8 cellular contexts compared by ENCODE assay signal in genomic region chr1:111221633-111222286, GRCh38. TPM values are rescaled to one million over a fixed set of nuclear protein-coding genes. Genes with fewer than 3 reads are reported as not detected.
A peak's percentile ranks its signal among the peaks of the same experiment; 100 is the strongest.
DNase-seq lines count a peak whose midpoint lies in the region; ATAC-seq and TF ChIP-seq lines count a peak whose summit lies in the region.

No MANE protein-coding gene starts in this region.

- BruUV-seq in A673 (replicated peaks; lab: Mats Ljungman, UMichigan), result no TSS peak

- H3K4me3 Mint-ChIP-seq in activated naive CD4-positive, alpha-beta T cell treated with anti-CD3 and anti-CD28 coated beads for 36 hours, result peak overlapping the region; percentile 13

- H3K36me3 ChIP-seq in spleen, result no peaks in the 10 kb centered on the region
- H3K36me3 ChIP-seq in A673 (ENCODE audit: insufficient read depth, low read length, poor library complexity, severe bottlenecking), result no peaks in the 10 kb centered on the region

- peak; percentile 57 for ATAC-seq in GM18502 (IDR thresholded peaks at IDR 0.05; ENCODE audit: poor library complexity, unreplicated experiment)
- peak; percentile 62 for ATAC-seq in GM21576 (IDR thresholded peaks at IDR 0.05; ENCODE audit: unreplicated experiment)

- H3K27me3 Mint-ChIP-seq in activated naive CD4-positive, alpha-beta T cell treated with anti-CD3 and anti-CD28 coated beads for 36 hours (ENCODE audit: low read depth), result no peaks in the 10 kb centered on the region

- peak; percentile 97 for DNase-seq in KBM-7
- peak; percentile 84 for DNase-seq in activated naive CD4-positive, alpha-beta T cell treated with anti-CD3 and anti-CD28 coated beads for 36 hours
- DNase-seq in spleen, result no peak
- no peak for DNase-seq in A673 (ENCODE audit: low spot score)
- no peak for DNase-seq in posterior vena cava (ENCODE audit: low spot score)
- no peak for DNase-seq in NCI-H226

- H3K27ac Mint-ChIP-seq in activated naive CD4-positive, alpha-beta T cell treated with anti-CD3 and anti-CD28 coated beads for 36 hours, result peak overlapping the region; percentile 99

- peak in 1 of 3 donors; percentile 3 for TF ChIP-seq POLR2A in spleen (IDR thresholded peaks at IDR 0.05)

- TF ChIP-seq CTCF in spleen (IDR thresholded peaks at IDR 0.05 in 8 of 11, conservative IDR thresholded peaks at IDR 0.05 in 3 of 11) (peak in 2 of 11 experiments; percentile 8 to 11), A673 (conservative IDR thresholded peaks at IDR 0.05; ENCODE audit: low read depth, low read length) (no peak)

- H3K4me1 ChIP-seq in spleen (peaks cover 53 to 100% (median 89%) of the 10 kb centered on the region in 6 donors), A673 (ENCODE audit: insufficient read depth, low read length, poor library complexity, severe bottlenecking) (no peaks in the 10 kb centered on the region)

- POLR2A ChIA-PET in A673 (lab: Charles Lee; ENCODE audit: low non-redundant PET), result no interaction called here

- H3K4me1 Mint-ChIP-seq in activated naive CD4-positive, alpha-beta T cell treated with anti-CD3 and anti-CD28 coated beads for 36 hours (ENCODE audit: low read depth), result peaks cover 94% of the 10 kb centered on the region

- CTCF ChIA-PET in activated naive CD4-positive, alpha-beta T cell treated with anti-CD3 and anti-CD28 coated beads for 36 hours (lab: Charles Lee), result interaction anchor here (0.5 to 10.6 kb wide), 11 partner anchors 24 to 362 kb away, joined by 3 to 234 read pairs (median 4); partner anchors contain the start of genes CEPT1, DENND2D and DRAM2
- CTCF ChIA-PET in A673 (lab: Charles Lee), result no interaction called here

- in situ Hi-C loops in KBM-7 (cut with MboI; ENCODE audit: low pct_unique_long_range_greater_than_20kb, low sequenced_read_pairs), result loop anchor here (10.0 kb wide), 2 partner anchors 173 to 543 kb away; no protein-coding TSS in a partner anchor

- H3K9me3 ChIP-seq in spleen, result no peaks in the 10 kb centered on the region
- no peaks in the 10 kb centered on the region for H3K9me3 ChIP-seq in A673 (ENCODE audit: low read depth, low read length, poor library complexity, severe bottlenecking)

- no peaks in the 10 kb centered on the region for H3K9me3 Mint-ChIP-seq in activated naive CD4-positive, alpha-beta T cell treated with anti-CD3 and anti-CD28 coated beads for 36 hours

- H3K27me3 ChIP-seq in spleen (replicated peaks in 1 of 7) (no peaks in the 10 kb centered on the region), A673 (replicated peaks; ENCODE audit: insufficient read depth, low read depth, low read length, poor library complexity) (peaks cover 30% of the 10 kb centered on the region)

- H3K4me3 ChIP-seq in spleen, result peak overlapping the region in 5 of 8 donors; percentile 3 to 55 (median 15)
- H3K4me3 ChIP-seq in A673 (ENCODE audit: low read depth, low read length, poor library complexity, severe bottlenecking), result no peak overlapping the region

- no peaks in the 10 kb centered on the region for H3K36me3 Mint-ChIP-seq in activated naive CD4-positive, alpha-beta T cell treated with anti-CD3 and anti-CD28 coated beads for 36 hours (ENCODE audit: low read depth)

- intact Hi-C loops in activated naive CD4-positive, alpha-beta T cell treated with anti-CD3 and anti-CD28 coated beads for 36 hours (cut with micrococcal nuclease), result loop anchor here (1.0 to 10.0 kb wide), 9 partner anchors 34 to 887 kb away; partner anchors contain the start of genes DDX20 and RBM15
- intact Hi-C loops in spleen (cut with DNase I; ENCODE audit: low total_unique reads) (loop anchor here (10.0 kb wide), 1 partner anchor 113 kb away; no protein-coding TSS in a partner anchor), A673 (cut with micrococcal nuclease; ENCODE audit: unreplicated experiment) (no loop called here), posterior vena cava (cut with DNase I) (loop anchor here in 1 of 2 donors (10.0 kb wide), 1 partner anchor 173 kb away; no protein-coding TSS in a partner anchor)

- peak overlapping the region; percentile 63 to 88 (median 84) for H3K27ac ChIP-seq in spleen
- H3K27ac ChIP-seq in A673 (ENCODE audit: low read depth, low read length, poor library complexity, severe bottlenecking), result no peak overlapping the region

- 24 to 32% (median 29%) methylated on average over 5 of the region's 5 CpGs for WGBS in spleen, 5 donors

RNA-seq across cellular contexts. Expression of gene CHI3L2, which starts 5.8 kb away (rescaled TPM):
- total RNA-seq in activated naive CD4-positive, alpha-beta T cell treated with anti-CD3 and anti-CD28 coated beads for 36 hours, result 1 to 10 TPM; 5.3 to 5.5 TPM
- total RNA-seq in spleen, result 10 to 100 TPM in 6 of 7 donors, 1 to 10 TPM in 1; 6.0 to 58.3 (median 25.6) TPM
- polyA plus RNA-seq in spleen, result 100 to 1,000 TPM in 1 of 3 donors, 10 to 100 TPM in 2; 40.1 to 159 (median 59.2) TPM
- total RNA-seq in A673 (2021), result not detected in 2 replicates
- 10 to 100 TPM in 1 of 2 donors, 1 to 10 TPM in 1; 7.9 to 23.4 TPM for total RNA-seq in posterior vena cava

RNA-seq across cellular contexts. Expression of gene DENND2D, which starts 21.3 kb away (rescaled TPM):
- total RNA-seq in activated naive CD4-positive, alpha-beta T cell treated with anti-CD3 and anti-CD28 coated beads for 36 hours, result 100 to 1,000 TPM; 210 to 213 TPM
- total RNA-seq in spleen, result 100 to 1,000 TPM; 127 to 182 (median 153) TPM
- 100 to 1,000 TPM in 2 of 3 donors, 10 to 100 TPM in 1; 90.3 to 106 (median 101) TPM for polyA plus RNA-seq in spleen
- total RNA-seq in A673 (2021), result not detected in 2 replicates
- total RNA-seq in posterior vena cava, result 10 to 100 TPM; 10.5 to 15.7 TPM

Comparison
In these comparisons a context has a peak if more than half of its experiments do, and no peak if none do; other contexts are left out.
1. DNase-seq: peak in KBM-7 (single experiment) and activated naive CD4-positive, alpha-beta T cell treated with anti-CD3 and anti-CD28 coated beads for 36 hours (single experiment); none in spleen (single experiment), A673 (single experiment), posterior vena cava (single experiment) and NCI-H226 (single experiment).